21 cellular contexts compared by ENCODE assay signal in the genomic region with DNA sequence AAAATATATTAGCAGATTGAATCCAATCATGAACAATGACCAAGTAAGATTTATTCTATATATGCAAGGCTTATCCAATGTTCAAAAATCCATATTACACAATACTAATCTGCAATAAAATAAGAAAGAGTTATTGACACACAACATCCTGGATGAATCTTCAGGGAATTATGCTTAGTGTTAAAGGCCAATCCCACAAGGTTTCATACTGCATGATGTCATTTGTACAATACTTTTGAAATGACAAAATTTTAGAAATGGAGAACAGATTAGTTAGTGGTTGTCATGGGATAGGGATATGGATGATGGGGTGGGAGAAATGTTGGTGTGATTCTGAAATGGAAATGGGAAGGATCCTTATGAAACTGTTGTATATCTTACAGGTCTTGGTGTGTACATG.
"Had no signal": no experiment of that assay in that cellular context is flagged by ENCODE, and none has a peak within 500 bp of the region (broad histone marks: within the 10 kb centered on the region; RNA-seq: fewer than 3 reads in every experiment).

No MANE protein-coding gene starts in this region.

- H3K4me3 ChIP-seq: coronary artery, tibial nerve had no signal

- H3K36me3 ChIP-seq: tibial nerve had no signal

- H3K27ac ChIP-seq: coronary artery, tibial nerve, VCaP had no signal

- H3K27ac Mint-ChIP-seq: activated naive CD8-positive, alpha-beta T cell; activated T-cell treated with anti-CD3 and anti-CD28 coated beads, Interleukin-2, amount 50 U/mL, for 72 hours; nephron had no signal

- H3K27me3 Mint-ChIP-seq: activated naive CD8-positive, alpha-beta T cell had no signal

- H3K27me3 ChIP-seq: tibial nerve had no signal

- H3K4me3 Mint-ChIP-seq: activated naive CD8-positive, alpha-beta T cell; activated T-cell treated with anti-CD3 and anti-CD28 coated beads, Interleukin-2, amount 50 U/mL, for 72 hours; effector memory CD8-positive, alpha-beta T cell; nephron had no signal

- FAIRE-seq: frontal cortex, small intestine had no signal

- ATAC-seq: activated T-cell treated with anti-CD3 and anti-CD28 coated beads, Interleukin-2, amount 50 U/mL, for 72 hours; effector memory CD8-positive, alpha-beta T cell; left cardiac atrium; left ventricle myocardium superior; right cardiac atrium had no signal

- DNase-seq: activated CD4-positive, alpha-beta T cell treated with anti-CD3 and anti-CD28 coated beads for 4 hours; activated CD4-positive, alpha-beta T cell treated with anti-CD3 and anti-CD28 coated beads, Interleukin-2, amount 50 U/mL, for 4 hours; activated naive CD4-positive, alpha-beta T cell treated with Interleukin-2 at 50 U/mL for 16 hours; activated T-cell treated with anti-CD3 and anti-CD28 coated beads for 4 hours; activated T-cell treated with anti-CD3 and anti-CD28 coated beads, Interleukin-2, amount 50 U/mL, for 72 hours; anterior cingulate cortex; effector memory CD8-positive, alpha-beta T cell; islet precursor cell; left cardiac atrium; left ventricle myocardium superior; posterior cingulate gyrus; right cardiac atrium; small intestine; stimulated activated CD4-positive, alpha-beta T cell treated with anti-CD3 and anti-CD28 coated beads, Interleukin-1b, Interleukin-23, amount 100 ng/mL, for 48 hours; stimulated activated naive CD4-positive, alpha-beta T cell had no signal
